In the genomic region with DNA sequence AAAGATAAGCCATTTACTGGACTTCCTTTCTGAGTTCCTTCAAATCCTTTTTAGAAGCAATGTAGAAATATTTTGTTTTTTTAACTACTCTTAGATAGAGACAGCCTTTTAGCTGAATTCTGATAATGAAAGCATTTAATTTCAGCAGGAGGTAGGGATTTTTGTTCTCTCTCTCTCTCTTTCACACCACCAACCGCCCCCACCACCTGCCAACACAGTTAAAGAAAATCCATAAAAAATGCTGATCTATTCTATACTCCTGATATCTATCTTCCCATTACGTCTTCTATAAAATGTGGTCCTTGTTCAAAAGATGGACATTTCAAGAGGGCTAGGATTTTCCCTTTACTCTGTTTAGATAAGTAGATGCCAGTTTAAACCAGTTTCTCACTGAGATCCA, we compare ENCODE assay signal across 23 cellular contexts.
"Had no signal": no experiment of that assay in that cellular context is flagged by ENCODE, and none has a peak within 500 bp of the region (broad histone marks: within the 10 kb centered on the region; RNA-seq: fewer than 3 reads in every experiment).

No MANE protein-coding gene starts in this region.

- H3K4me1 ChIP-seq: lower lobe of right lung, upper lobe of left lung, vagina had no signal

- H3K27ac ChIP-seq: lower lobe of right lung, ovary, skin epidermis, tibial nerve, upper lobe of left lung, vagina had no signal

- H3K36me3 ChIP-seq: lower lobe of right lung, ovary, tibial nerve, upper lobe of left lung, vagina had no signal

- H3K36me3 Mint-ChIP-seq: natural killer cell had no signal

- H3K4me1 Mint-ChIP-seq: natural killer cell had no signal

- H3K27ac Mint-ChIP-seq: natural killer cell; nephron progenitor cell; progenitor cell of endocrine pancreas; stimulated activated naive B cell treated with anti-CD40 and anti-IgM and Interleukin-4, amounts not matched to agents 10 μg/mL and 1 μg/mL and 100 μg/mL, for 72 hours had no signal

- H3K4me3 ChIP-seq: lower lobe of right lung, ovary, skin epidermis, tibial nerve, upper lobe of left lung, vagina had no signal

- H3K27me3 Mint-ChIP-seq: progenitor cell of endocrine pancreas; stimulated activated naive B cell treated with anti-CD40 and anti-IgM and Interleukin-4, amounts not matched to agents 10 μg/mL and 1 μg/mL and 100 μg/mL, for 72 hours had no signal

- DNase-seq: hippocampal formation; kidney glomerular epithelial cell; left cardiac atrium; lower lobe of right lung; mammary epithelial cell; mesenchymal stem cell; naive B cell; natural killer cell; nephron progenitor cell; ovary; right cardiac atrium; stimulated activated CD4-positive, alpha-beta T cell treated with anti-CD3 and anti-CD28 coated beads, Interleukin-12 subunit alpha, Interleukin-12 subunit beta, amount 100 ng/mL, for 4 hours; stimulated activated CD4-positive, alpha-beta T cell treated with anti-CD3 and anti-CD28 coated beads, Interleukin-15, amount 100 ng/mL, for 24 hours; stimulated activated CD4-positive, alpha-beta T cell treated with anti-CD3 and anti-CD28 coated beads, Interleukin-2, amount 100 ng/mL, for 24 hours; stimulated activated CD4-positive, alpha-beta T cell treated with anti-CD3 and anti-CD28 coated beads, Interleukin-4, amount 100 ng/mL, for 1 hour; stimulated activated naive B cell treated with anti-CD40 and anti-IgM and Interleukin-4, amounts not matched to agents 10 μg/mL and 1 μg/mL and 100 μg/mL, for 72 hours; stimulated activated naive CD8-positive, alpha-beta T cell treated with anti-CD3 and anti-CD28 coated beads, Interleukin-15, Interleukin-2, amounts not matched to agents 100 U/mL and 50 U/mL, for 24 hours; substantia nigra; upper lobe of left lung had no signal

- H3K27me3 ChIP-seq: ovary, tibial nerve, upper lobe of left lung, vagina had no signal

- H3K4me3 Mint-ChIP-seq: naive B cell; natural killer cell; nephron progenitor cell; stimulated activated naive B cell treated with anti-CD40 and anti-IgM and Interleukin-4, amounts not matched to agents 10 μg/mL and 1 μg/mL and 100 μg/mL, for 72 hours had no signal

- H3K9me3 Mint-ChIP-seq: natural killer cell, nephron progenitor cell had no signal

- H3K9me3 ChIP-seq: lower lobe of right lung, ovary, tibial nerve, upper lobe of left lung, vagina had no signal
